ENCODE assay signal across 28 cellular contexts in genomic region chr4:144509088-144509854, GRCh38.
"Had no signal": no experiment of that assay in that cellular context is flagged by ENCODE, and none has a peak within 500 bp of the region (broad histone marks: within the 10 kb centered on the region; RNA-seq: fewer than 3 reads in every experiment).

No MANE protein-coding gene starts in this region.

- H3K27ac ChIP-seq: adrenal gland, ascending aorta, cardiac muscle cell, colonic mucosa, gastrocnemius medialis, pancreas, prostate gland, suprapubic skin, tibial nerve had no signal

- H3K36me3 ChIP-seq: adrenal gland, ascending aorta, cardiac muscle cell, colonic mucosa, gastrocnemius medialis, pancreas, prostate gland, suprapubic skin, tibial nerve had no signal

- FAIRE-seq: islet of Langerhans, pancreas had no signal

- H3K4me1 ChIP-seq: adrenal gland, ascending aorta, colonic mucosa, gastrocnemius medialis, pancreas, prostate gland, suprapubic skin, tibial nerve had no signal

- H3K4me3 ChIP-seq: adrenal gland, ascending aorta, cardiac muscle cell, colonic mucosa, gastrocnemius medialis, mucosa of descending colon, pancreas, prostate gland, smooth muscle cell, suprapubic skin, tibial nerve had no signal

- H3K4me2 ChIP-seq: smooth muscle cell had no signal

- H3K9me3 ChIP-seq: adrenal gland, ascending aorta, colonic mucosa, gastrocnemius medialis, mucosa of descending colon, pancreas, prostate gland, suprapubic skin, tibial nerve had no signal

- DNase-seq: activated CD4-positive, alpha-beta T cell treated with anti-CD3 and anti-CD28 coated beads for 4 hours; activated CD4-positive, alpha-beta T cell treated with anti-CD3 and anti-CD28 coated beads, Interleukin-2, amount 50 U/mL, for 4 hours; activated effector memory CD4-positive, alpha-beta T cell treated with anti-CD3 and anti-CD28 coated beads, Interleukin-2, amount 50 U/mL, for 16 hours; activated naive CD4-positive, alpha-beta T cell treated with anti-CD3 and anti-CD28 coated beads for 36 hours; activated naive CD8-positive, alpha-beta T cell treated with anti-CD3 and anti-CD28 coated beads for 36 hours; cerebellar nuclear complex; colonic mucosa; effector CD8-positive, alpha-beta T cell; gastrocnemius medialis; glutamatergic neuron; left ventricle myocardium superior; nucleus accumbens; pancreas; retina; stimulated activated CD4-positive, alpha-beta T cell treated with anti-CD3 and anti-CD28 coated beads, Interleukin-15, amount 100 ng/mL, for 24 hours; stimulated activated CD4-positive, alpha-beta T cell treated with anti-CD3 and anti-CD28 coated beads, Interleukin-2, amount 100 ng/mL, for 24 hours; stimulated activated naive CD4-positive, alpha-beta T cell; T-helper 1 cell had no signal

- ATAC-seq: gastrocnemius medialis; left ventricle myocardium superior; mucosa of descending colon; natural killer cell treated with Interleukin-12 subunit alpha and Interleukin-12 subunit beta and Interleukin-15 and Interleukin-18, amount 100 ng/mL, for 72 hours; pancreas had no signal

- H3K27me3 ChIP-seq: adrenal gland, ascending aorta, cardiac muscle cell, colonic mucosa, gastrocnemius medialis, pancreas, suprapubic skin, tibial nerve had no signal
